ENCODE assay signal across 1 cellular context in the genomic region with DNA sequence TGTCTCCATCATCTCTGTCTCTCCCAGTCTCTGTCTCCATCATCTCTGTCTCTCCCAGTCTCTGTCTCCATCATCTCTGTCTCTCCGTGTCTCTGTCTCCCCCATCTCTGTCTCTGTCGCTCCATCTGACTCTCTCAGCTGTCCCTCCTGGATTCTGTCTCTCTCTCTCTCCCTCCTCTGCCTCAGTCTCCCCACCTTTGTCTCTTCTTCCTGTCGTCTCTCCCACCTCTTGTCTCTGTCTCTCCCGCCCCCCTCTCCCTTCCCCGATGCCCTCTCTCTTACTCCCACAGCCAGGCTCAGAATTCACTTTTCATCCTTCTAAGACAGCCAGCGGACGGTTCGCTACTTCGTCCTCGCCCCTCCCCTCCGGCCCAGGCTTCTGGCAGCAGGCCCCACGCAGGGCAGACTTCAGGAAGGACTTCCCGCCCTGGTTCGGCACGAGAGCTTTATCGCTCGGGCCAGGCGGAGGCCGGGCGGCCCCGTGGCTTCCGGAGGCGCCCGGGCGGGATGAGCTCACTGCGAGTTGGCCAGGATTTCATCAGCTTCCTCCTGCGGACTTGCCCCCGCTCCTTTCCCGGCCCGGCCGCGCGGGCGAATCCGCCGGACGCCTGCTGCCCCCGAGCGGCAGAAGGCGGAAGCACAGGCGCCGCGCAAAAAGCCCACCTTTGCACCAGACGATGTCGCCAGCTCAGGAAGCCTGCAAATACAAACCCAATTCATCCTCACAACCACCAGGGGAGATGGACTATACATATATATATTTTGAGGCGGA.
A peak's percentile ranks its signal among the peaks of the same experiment; 100 is the strongest.
TF ChIP-seq lines count a peak whose summit lies in the region.

No MANE protein-coding gene starts in this region.

TF ChIP-seq in HepG2, 621 proteins besides CTCF, POLR2A, EP300 and RAD21 (continued from another document and continues in another):
- TF ChIP-seq, protein P1, sequence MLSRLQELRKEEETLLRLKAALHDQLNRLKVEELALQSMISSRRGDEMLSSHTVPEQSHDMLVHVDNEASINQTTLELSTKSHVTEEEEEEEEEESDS (CRISPR knock-in tag; IDR thresholded peaks at IDR 0.05; ENCODE audit: borderline replicate concordance): no peak
- TF ChIP-seq SP2 (CRISPR knock-in tag; IDR thresholded peaks at IDR 0.05): peak; percentile 12; the same call in 1 of the 2 replicates
- peak; percentile 60 for TF ChIP-seq RARA (CRISPR knock-in tag; IDR thresholded peaks at IDR 0.05)
- peak; percentile 66 for TF ChIP-seq ZNF589 (CRISPR knock-in tag; conservative IDR thresholded peaks at IDR 0.05)
- no peak for TF ChIP-seq TAF15 (IDR thresholded peaks at IDR 0.05; ENCODE audit: low read depth, low read length, poor library complexity, severe bottlenecking)
- TF ChIP-seq SOX13 (IDR thresholded peaks at IDR 0.05): no peak
- peak in 1 of 2 experiments; percentile 54; a peak in 1 of 4 replicates for TF ChIP-seq SOX13 (CRISPR knock-in tag; conservative IDR thresholded peaks at IDR 0.05 in 1 of 2, IDR thresholded peaks at IDR 0.05 in 1 of 2)
- TF ChIP-seq NFKBIZ (CRISPR knock-in tag; IDR thresholded peaks at IDR 0.05): no peak
- peak; percentile 74 for TF ChIP-seq ZNF709 (CRISPR knock-in tag; IDR thresholded peaks at IDR 0.05)
- TF ChIP-seq, protein P2, sequence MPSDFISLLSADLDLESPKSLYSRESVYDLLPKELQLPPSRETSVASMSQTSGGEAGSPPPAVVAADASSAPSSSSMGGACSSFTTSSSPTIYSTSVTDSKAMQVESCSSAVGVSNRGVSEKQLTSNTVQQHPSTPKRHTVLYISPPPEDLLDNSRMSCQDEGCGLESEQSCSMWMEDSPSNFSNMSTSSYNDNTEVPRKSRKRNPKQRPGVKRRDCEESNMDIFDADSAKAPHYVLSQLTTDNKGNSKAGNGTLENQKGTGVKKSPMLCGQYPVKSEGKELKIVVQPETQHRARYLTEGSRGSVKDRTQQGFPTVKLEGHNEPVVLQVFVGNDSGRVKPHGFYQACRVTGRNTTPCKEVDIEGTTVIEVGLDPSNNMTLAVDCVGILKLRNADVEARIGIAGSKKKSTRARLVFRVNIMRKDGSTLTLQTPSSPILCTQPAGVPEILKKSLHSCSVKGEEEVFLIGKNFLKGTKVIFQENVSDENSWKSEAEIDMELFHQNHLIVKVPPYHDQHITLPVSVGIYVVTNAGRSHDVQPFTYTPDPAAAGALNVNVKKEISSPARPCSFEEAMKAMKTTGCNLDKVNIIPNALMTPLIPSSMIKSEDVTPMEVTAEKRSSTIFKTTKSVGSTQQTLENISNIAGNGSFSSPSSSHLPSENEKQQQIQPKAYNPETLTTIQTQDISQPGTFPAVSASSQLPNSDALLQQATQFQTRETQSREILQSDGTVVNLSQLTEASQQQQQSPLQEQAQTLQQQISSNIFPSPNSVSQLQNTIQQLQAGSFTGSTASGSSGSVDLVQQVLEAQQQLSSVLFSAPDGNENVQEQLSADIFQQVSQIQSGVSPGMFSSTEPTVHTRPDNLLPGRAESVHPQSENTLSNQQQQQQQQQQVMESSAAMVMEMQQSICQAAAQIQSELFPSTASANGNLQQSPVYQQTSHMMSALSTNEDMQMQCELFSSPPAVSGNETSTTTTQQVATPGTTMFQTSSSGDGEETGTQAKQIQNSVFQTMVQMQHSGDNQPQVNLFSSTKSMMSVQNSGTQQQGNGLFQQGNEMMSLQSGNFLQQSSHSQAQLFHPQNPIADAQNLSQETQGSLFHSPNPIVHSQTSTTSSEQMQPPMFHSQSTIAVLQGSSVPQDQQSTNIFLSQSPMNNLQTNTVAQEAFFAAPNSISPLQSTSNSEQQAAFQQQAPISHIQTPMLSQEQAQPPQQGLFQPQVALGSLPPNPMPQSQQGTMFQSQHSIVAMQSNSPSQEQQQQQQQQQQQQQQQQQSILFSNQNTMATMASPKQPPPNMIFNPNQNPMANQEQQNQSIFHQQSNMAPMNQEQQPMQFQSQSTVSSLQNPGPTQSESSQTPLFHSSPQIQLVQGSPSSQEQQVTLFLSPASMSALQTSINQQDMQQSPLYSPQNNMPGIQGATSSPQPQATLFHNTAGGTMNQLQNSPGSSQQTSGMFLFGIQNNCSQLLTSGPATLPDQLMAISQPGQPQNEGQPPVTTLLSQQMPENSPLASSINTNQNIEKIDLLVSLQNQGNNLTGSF (CRISPR knock-in tag; IDR thresholded peaks at IDR 0.05): peak; percentile 20; the same call in 1 of the 2 replicates
- 0 out of 2 replicates have a peak, but pooled peaks have one; percentile 32 for TF ChIP-seq ZNF558 (CRISPR knock-in tag; IDR thresholded peaks at IDR 0.05; ENCODE audit: borderline replicate concordance)
- TF ChIP-seq ZNF724P (CRISPR knock-in tag; IDR thresholded peaks at IDR 0.05; ENCODE audit: borderline replicate concordance): peak; percentile 62
- TF ChIP-seq NPAS2 (CRISPR knock-in tag; IDR thresholded peaks at IDR 0.05; ENCODE audit: borderline replicate concordance): no peak
- no peak for TF ChIP-seq ZNF232 (CRISPR knock-in tag; IDR thresholded peaks at IDR 0.05; ENCODE audit: borderline replicate concordance)
- TF ChIP-seq ZNF784 (CRISPR knock-in tag; IDR thresholded peaks at IDR 0.05; ENCODE audit: borderline replicate concordance): no peak
- TF ChIP-seq STAG1 (CRISPR knock-in tag; IDR thresholded peaks at IDR 0.05): peak; percentile 93
- no peak for TF ChIP-seq MNT (IDR thresholded peaks at IDR 0.05)
- peak; percentile 94; the same call in 1 of the 2 replicates for TF ChIP-seq KDM3A (CRISPR knock-in tag; IDR thresholded peaks at IDR 0.05; ENCODE audit: low read depth)
- TF ChIP-seq, protein P3, sequence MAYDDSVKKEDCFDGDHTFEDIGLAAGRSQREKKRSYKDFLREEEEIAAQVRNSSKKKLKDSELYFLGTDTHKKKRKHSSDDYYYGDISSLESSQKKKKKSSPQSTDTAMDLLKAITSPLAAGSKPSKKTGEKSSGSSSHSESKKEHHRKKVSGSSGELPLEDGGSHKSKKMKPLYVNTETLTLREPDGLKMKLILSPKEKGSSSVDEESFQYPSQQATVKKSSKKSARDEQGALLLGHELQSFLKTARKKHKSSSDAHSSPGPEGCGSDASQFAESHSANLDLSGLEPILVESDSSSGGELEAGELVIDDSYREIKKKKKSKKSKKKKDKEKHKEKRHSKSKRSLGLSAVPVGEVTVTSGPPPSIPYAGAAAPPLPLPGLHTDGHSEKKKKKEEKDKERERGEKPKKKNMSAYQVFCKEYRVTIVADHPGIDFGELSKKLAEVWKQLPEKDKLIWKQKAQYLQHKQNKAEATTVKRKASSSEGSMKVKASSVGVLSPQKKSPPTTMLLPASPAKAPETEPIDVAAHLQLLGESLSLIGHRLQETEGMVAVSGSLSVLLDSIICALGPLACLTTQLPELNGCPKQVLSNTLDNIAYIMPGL (CRISPR knock-in tag; IDR thresholded peaks at IDR 0.05; ENCODE audit: borderline replicate concordance in 1 of 2, low read depth in 1 of 2): peak; percentile 91; a peak in 3 of 4 replicates
- TF ChIP-seq ZNF138 (CRISPR knock-in tag; IDR thresholded peaks at IDR 0.05; ENCODE audit: low read depth): no peak
- TF ChIP-seq WIZ (CRISPR knock-in tag; IDR thresholded peaks at IDR 0.05): no peak; the same call in 1 of the 2 replicates
- TF ChIP-seq HNRNPK (IDR thresholded peaks at IDR 0.05; ENCODE audit: low read depth, low read length, poor library complexity, severe bottlenecking): peak; percentile 35
- TF ChIP-seq, protein P4, sequence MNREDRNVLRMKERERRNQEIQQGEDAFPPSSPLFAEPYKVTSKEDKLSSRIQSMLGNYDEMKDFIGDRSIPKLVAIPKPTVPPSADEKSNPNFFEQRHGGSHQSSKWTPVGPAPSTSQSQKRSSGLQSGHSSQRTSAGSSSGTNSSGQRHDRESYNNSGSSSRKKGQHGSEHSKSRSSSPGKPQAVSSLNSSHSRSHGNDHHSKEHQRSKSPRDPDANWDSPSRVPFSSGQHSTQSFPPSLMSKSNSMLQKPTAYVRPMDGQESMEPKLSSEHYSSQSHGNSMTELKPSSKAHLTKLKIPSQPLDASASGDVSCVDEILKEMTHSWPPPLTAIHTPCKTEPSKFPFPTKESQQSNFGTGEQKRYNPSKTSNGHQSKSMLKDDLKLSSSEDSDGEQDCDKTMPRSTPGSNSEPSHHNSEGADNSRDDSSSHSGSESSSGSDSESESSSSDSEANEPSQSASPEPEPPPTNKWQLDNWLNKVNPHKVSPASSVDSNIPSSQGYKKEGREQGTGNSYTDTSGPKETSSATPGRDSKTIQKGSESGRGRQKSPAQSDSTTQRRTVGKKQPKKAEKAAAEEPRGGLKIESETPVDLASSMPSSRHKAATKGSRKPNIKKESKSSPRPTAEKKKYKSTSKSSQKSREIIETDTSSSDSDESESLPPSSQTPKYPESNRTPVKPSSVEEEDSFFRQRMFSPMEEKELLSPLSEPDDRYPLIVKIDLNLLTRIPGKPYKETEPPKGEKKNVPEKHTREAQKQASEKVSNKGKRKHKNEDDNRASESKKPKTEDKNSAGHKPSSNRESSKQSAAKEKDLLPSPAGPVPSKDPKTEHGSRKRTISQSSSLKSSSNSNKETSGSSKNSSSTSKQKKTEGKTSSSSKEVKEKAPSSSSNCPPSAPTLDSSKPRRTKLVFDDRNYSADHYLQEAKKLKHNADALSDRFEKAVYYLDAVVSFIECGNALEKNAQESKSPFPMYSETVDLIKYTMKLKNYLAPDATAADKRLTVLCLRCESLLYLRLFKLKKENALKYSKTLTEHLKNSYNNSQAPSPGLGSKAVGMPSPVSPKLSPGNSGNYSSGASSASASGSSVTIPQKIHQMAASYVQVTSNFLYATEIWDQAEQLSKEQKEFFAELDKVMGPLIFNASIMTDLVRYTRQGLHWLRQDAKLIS (CRISPR knock-in tag; IDR thresholded peaks at IDR 0.05): no peak
- no peak for TF ChIP-seq SCMH1 (CRISPR knock-in tag; IDR thresholded peaks at IDR 0.05; ENCODE audit: borderline replicate concordance)
- peak; percentile 84 for TF ChIP-seq ZNF800 (CRISPR knock-in tag; IDR thresholded peaks at IDR 0.05)
- TF ChIP-seq KMT2B (CRISPR knock-in tag; IDR thresholded peaks at IDR 0.05): no peak; the same call in none of the 2 replicates
- peak; percentile 88 for TF ChIP-seq IRF9 (CRISPR knock-in tag; IDR thresholded peaks at IDR 0.05; ENCODE audit: borderline replicate concordance)
- no peak for TF ChIP-seq ZBTB39 (CRISPR knock-in tag; IDR thresholded peaks at IDR 0.05)
- peak; percentile 93 for TF ChIP-seq MED8 (CRISPR knock-in tag; IDR thresholded peaks at IDR 0.05; ENCODE audit: insufficient replicate concordance)
